Comparison of ENCODE assay signal across 22 cellular contexts in genomic region chr14:62710811-62711210, GRCh38.
"Had no signal": no experiment of that assay in that cellular context is flagged by ENCODE, and none has a peak within 500 bp of the region (broad histone marks: within the 10 kb centered on the region; RNA-seq: fewer than 3 reads in every experiment).

No MANE protein-coding gene starts in this region.

- H3K9me3 ChIP-seq: esophagus squamous epithelium, right atrium auricular region, stomach, thyroid gland, upper lobe of left lung, vagina had no signal

- DNase-seq: activated CD4-positive, alpha-beta T cell treated with anti-CD3 and anti-CD28 coated beads for 36 hours; activated CD4-positive, CD25-positive, alpha-beta regulatory T cell; activated CD8-positive, alpha-beta memory T cell treated with anti-CD3 and anti-CD28 coated beads, Interleukin-2, amount 10 ng/mL, durations not matched to agents 7 days and 5 days; activated CD8-positive, alpha-beta T cell treated with anti-CD3 and anti-CD28 coated beads, Interleukin-2, amount 10 ng/mL, durations not matched to agents 7 days and 5 days; activated naive CD8-positive, alpha-beta T cell treated with anti-CD3 and anti-CD28 coated beads, Interleukin-2, amount 50 U/mL, for 24 hours; activated T-cell treated with anti-CD3 and anti-CD28 coated beads, Interleukin-2, amount 50 U/mL, for 48 hours; amygdala; central memory CD4-positive, alpha-beta T cell; esophagus squamous epithelium; kidney glomerular epithelial cell; mesendoderm; mucosa of descending colon; stimulated activated CD4-positive, alpha-beta T cell treated with anti-CD3 and anti-CD28 coated beads, Interleukin-15, amount 100 ng/mL, for 24 hours; stimulated activated CD4-positive, alpha-beta T cell treated with anti-CD3 and anti-CD28 coated beads, Interleukin-2, amount 100 ng/mL, for 24 hours; stimulated activated naive B cell treated with anti-CD40 and anti-IgM and Interleukin-4, amounts not matched to agents 10 μg/mL and 1 μg/mL and 100 μg/mL, for 72 hours; stomach; thyroid gland; upper lobe of left lung had no signal

- H3K36me3 ChIP-seq: esophagus squamous epithelium, right atrium auricular region, stomach, thyroid gland, upper lobe of left lung, vagina had no signal

- H3K27me3 ChIP-seq: esophagus squamous epithelium, right atrium auricular region, stomach, thyroid gland, upper lobe of left lung, vagina had no signal

- H3K4me1 ChIP-seq: right atrium auricular region, stomach, thyroid gland, upper lobe of left lung, vagina had no signal

- H3K4me2 ChIP-seq: smooth muscle cell had no signal

- H3K27ac ChIP-seq: right atrium auricular region, stomach, thyroid gland, upper lobe of left lung, vagina had no signal

- H3K4me3 ChIP-seq: esophagus squamous epithelium, lung, mucosa of descending colon, right atrium auricular region, smooth muscle cell, stomach, thyroid gland, upper lobe of left lung, vagina had no signal
